In genomic region chr3:134373278-134373941, GRCh38 we compare ENCODE assay signal across 1 cellular context.
TF ChIP-seq lines count a peak whose summit lies in the region.

No MANE protein-coding gene starts in this region.

TF ChIP-seq in WTC11, 78 proteins besides CTCF, POLR2A, EP300 and RAD21 (continued from another document):
- TF ChIP-seq ATF6 (CRISPR knock-in tag; IDR thresholded peaks at IDR 0.05) (no peak), CDX4 (CRISPR knock-in tag; IDR thresholded peaks at IDR 0.05; ENCODE audit: borderline replicate concordance) (peak; percentile 76; the same call in 1 of the 2 replicates), ZSCAN18 (CRISPR knock-in tag; IDR thresholded peaks at IDR 0.05) (no peak), ZNF416 (CRISPR knock-in tag; IDR thresholded peaks at IDR 0.05) (peak; percentile 92), SP1 (CRISPR knock-in tag; conservative IDR thresholded peaks at IDR 0.05) (no peak), FOXP4 (CRISPR knock-in tag; IDR thresholded peaks at IDR 0.05) (no peak), OVOL2 (CRISPR knock-in tag; IDR thresholded peaks at IDR 0.05; ENCODE audit: borderline replicate concordance) (no peak), TEAD1 (CRISPR knock-in tag; IDR thresholded peaks at IDR 0.05) (peak; percentile 64; the same call in 1 of the 2 replicates), GRHL2 (CRISPR knock-in tag; IDR thresholded peaks at IDR 0.05; ENCODE audit: insufficient replicate concordance, severe bottlenecking) (no peak), ZNF263 (CRISPR knock-in tag; IDR thresholded peaks at IDR 0.05; ENCODE audit: low read depth) (0 out of 2 replicates have a peak, but pooled peaks have one; percentile 30), SOX15 (CRISPR knock-in tag; IDR thresholded peaks at IDR 0.05) (no peak), EMX1 (CRISPR knock-in tag; IDR thresholded peaks at IDR 0.05) (peak; percentile 74; the same call in 1 of the 2 replicates), NFE2L1 (CRISPR knock-in tag; IDR thresholded peaks at IDR 0.05) (no peak), ATF3 (CRISPR knock-in tag; conservative IDR thresholded peaks at IDR 0.05) (0 out of 2 replicates have a peak, but pooled peaks have one; percentile 49), ZNF425 (CRISPR knock-in tag; conservative IDR thresholded peaks at IDR 0.05) (peak; percentile 85), ZNF671 (CRISPR knock-in tag; IDR thresholded peaks at IDR 0.05) (0 out of 2 replicates have a peak, but pooled peaks have one; percentile 23), NFATC4 (CRISPR knock-in tag; IDR thresholded peaks at IDR 0.05) (peak; percentile 70), ARID4B (CRISPR knock-in tag; IDR thresholded peaks at IDR 0.05; ENCODE audit: borderline replicate concordance) (peak; percentile 72; the same call in 1 of the 2 replicates), ERG (CRISPR knock-in tag; IDR thresholded peaks at IDR 0.05) (peak; percentile 82; the same call in 1 of the 2 replicates), ZBTB21 (CRISPR knock-in tag; IDR thresholded peaks at IDR 0.05; ENCODE audit: borderline replicate concordance) (no peak; the same call in 1 of the 2 replicates), MAX (CRISPR knock-in tag; IDR thresholded peaks at IDR 0.05) (no peak), ZNF138 (CRISPR knock-in tag; conservative IDR thresholded peaks at IDR 0.05) (no peak), IRF1 (CRISPR knock-in tag; IDR thresholded peaks at IDR 0.05) (no peak), TEAD4 (CRISPR knock-in tag; IDR thresholded peaks at IDR 0.05) (no peak), E2F5 (CRISPR knock-in tag; IDR thresholded peaks at IDR 0.05) (0 out of 2 replicates have a peak, but pooled peaks have one; percentile 53), ATF2 (CRISPR knock-in tag; IDR thresholded peaks at IDR 0.05; ENCODE audit: borderline replicate concordance, low read depth) (0 out of 2 replicates have a peak, but pooled peaks have one; percentile 38), AR (CRISPR knock-in tag; IDR thresholded peaks at IDR 0.05) (peak; percentile 94), TP53 (CRISPR knock-in tag; IDR thresholded peaks at IDR 0.05) (no peak), ZNF396 (CRISPR knock-in tag; IDR thresholded peaks at IDR 0.05; ENCODE audit: borderline replicate concordance) (no peak)
